In genomic region chr16:30750876-30751465, GRCh38 we compare ENCODE assay signal across 26 cellular contexts. TPM values are rescaled to one million over a fixed set of nuclear protein-coding genes. Genes with fewer than 3 reads are reported as not detected.
DNase-seq lines count a peak whose midpoint lies in the region; ATAC-seq and TF ChIP-seq lines count a peak whose summit lies in the region.
"Had no signal": no experiment of that assay in that cellular context is flagged by ENCODE, and none has a peak within 500 bp of the region (broad histone marks: within the 10 kb centered on the region; RNA-seq: fewer than 3 reads in every experiment).

No MANE protein-coding gene starts in this region.

- H3K4me1 ChIP-seq in HEK293 (ENCODE audit: control insufficient read depth, insufficient read depth, low read length) (peaks cover 3% of the 10 kb centered on the region; the same call in 1 of the 2 replicates), osteoblast (ENCODE audit: insufficient read depth, low read length) (peaks cover 13% of the 10 kb centered on the region)

- peaks cover 24% of the 10 kb centered on the region for H3K79me2 ChIP-seq in osteoblast (ENCODE audit: insufficient read depth, low read length)

- CTCF ChIA-PET in HEK293 (lab: Yijun Ruan, JAX): no interaction called here

- no peaks in the 10 kb centered on the region for H3K9me3 Mint-ChIP-seq in central memory CD8-positive, alpha-beta T cell
- H3K9me3 Mint-ChIP-seq: effector memory CD8-positive, alpha-beta T cell; stimulated activated naive B cell treated with anti-CD40 and anti-IgM and Interleukin-4, amounts not matched to agents 10 μg/mL and 1 μg/mL and 100 μg/mL, for 72 hours had no signal

- peak; percentile 48 for DNase-seq in activated effector memory CD4-positive, alpha-beta T cell treated with anti-CD3 and anti-CD28 coated beads, Interleukin-2, amount 50 U/mL, for 16 hours
- DNase-seq in activated effector memory CD4-positive, alpha-beta T cell treated with Interleukin-2 at 50 U/mL for 16 hours: no peak
- no peak for DNase-seq in central memory CD8-positive, alpha-beta T cell (ENCODE audit: low spot score in 2 of 2)
- DNase-seq in osteoblast (ENCODE audit: insufficient read length, low spot score, missing footprints): peak; percentile 23
- no peak for DNase-seq in hepatic stellate cell (ENCODE audit: low spot score)
- no peak for DNase-seq in NCI-H446 (lab: John Stamatoyannopoulos, UW)
- DNase-seq: activated CD4-positive, alpha-beta T cell treated with anti-CD3 and anti-CD28 coated beads for 1 hour; brain microvascular endothelial cell; COR-L47; DND-41; effector memory CD8-positive, alpha-beta T cell; esophagus squamous epithelium; islet precursor cell; NCI-H146; NCI-H524; small intestine; stimulated activated CD4-positive, alpha-beta T cell treated with anti-CD3 and anti-CD28 coated beads, Interleukin-2, amount 100 ng/mL, for 48 hours; stimulated activated naive B cell treated with anti-CD40 and anti-IgM and Interleukin-4, amounts not matched to agents 10 μg/mL and 1 μg/mL and 100 μg/mL, for 72 hours had no signal

- no peaks in the 10 kb centered on the region for H3K27me3 ChIP-seq in osteoblast (ENCODE audit: insufficient read depth, low read length)
- H3K27me3 ChIP-seq: brain microvascular endothelial cell, esophagus squamous epithelium, gastroesophageal sphincter, suprapubic skin, vagina had no signal

- no peak overlapping the region for H3K4me3 Mint-ChIP-seq in central memory CD8-positive, alpha-beta T cell

- no peak overlapping the region for H3K27ac ChIP-seq in HEK293 (ENCODE audit: extremely low read depth, low read depth, low read length)
- H3K27ac ChIP-seq in osteoblast (ENCODE audit: low read depth, low read length): no peak overlapping the region
- H3K27ac ChIP-seq: A549, brain microvascular endothelial cell, esophagus squamous epithelium, gastroesophageal sphincter, KMS-11, suprapubic skin, vagina had no signal

- H3K9me3 ChIP-seq in HEK293 (ENCODE audit: control insufficient read depth, insufficient read depth, low read depth, low read length): no peaks in the 10 kb centered on the region
- no peaks in the 10 kb centered on the region for H3K9me3 ChIP-seq in osteoblast (ENCODE audit: low read depth, low read length)
- H3K9me3 ChIP-seq: A549, esophagus squamous epithelium, gastroesophageal sphincter, mucosa of descending colon, suprapubic skin, vagina had no signal

- TF ChIP-seq CTCF in HEK293 (tag by site-specific recombination; IDR thresholded peaks at IDR 0.05): no peak
- TF ChIP-seq CTCF in osteoblast (IDR thresholded peaks at IDR 0.05; ENCODE audit: extremely low read depth, low read depth, low read length): no peak

- ATAC-seq in central memory CD8-positive, alpha-beta T cell (replicated peaks; ENCODE audit: extremely low read depth, poor library complexity, severe bottlenecking): no peak
- ATAC-seq in GM21619 (IDR thresholded peaks at IDR 0.05; ENCODE audit: unreplicated experiment): no peak
- ATAC-seq: A549; effector memory CD8-positive, alpha-beta T cell; gastroesophageal sphincter; mucosa of descending colon; stimulated activated naive B cell treated with anti-CD40 and anti-IgM and Interleukin-4, amounts not matched to agents 10 μg/mL and 1 μg/mL and 100 μg/mL, for 72 hours had no signal

- H3K4me2 ChIP-seq in osteoblast (ENCODE audit: insufficient read depth, low read length): no peak overlapping the region
- H3K4me2 ChIP-seq: A549, KMS-11 had no signal

- peaks cover 36% of the 10 kb centered on the region for H3K4me1 Mint-ChIP-seq in central memory CD8-positive, alpha-beta T cell

- peaks cover 41% of the 10 kb centered on the region for H3K36me3 Mint-ChIP-seq in central memory CD8-positive, alpha-beta T cell (ENCODE audit: insufficient read depth)

- peaks cover 3% of the 10 kb centered on the region for H4K20me1 ChIP-seq in osteoblast (ENCODE audit: insufficient read depth, low read length)

- H3K4me3 ChIP-seq in HEK293 (ENCODE audit: low read depth, low read length) (no peak overlapping the region), osteoblast (ENCODE audit: insufficient read depth, low read length) (no peak overlapping the region)
- H3K4me3 ChIP-seq: A549, esophagus squamous epithelium, gastroesophageal sphincter, mucosa of descending colon, suprapubic skin, vagina had no signal

- H3K36me3 ChIP-seq in HEK293 (ENCODE audit: control insufficient read depth in 2 of 2, insufficient read depth in 1 of 2, low read length in 2 of 2): peaks cover 30 to 65% of the 10 kb centered on the region in 2 experiments
- peaks cover 30% of the 10 kb centered on the region for H3K36me3 ChIP-seq in osteoblast (ENCODE audit: insufficient read depth, low read length)

- POLR2A ChIA-PET in HEK293 (lab: Yijun Ruan, JAX): interaction anchor here (0.8 to 1.5 kb wide), 3 partner anchors 9 to 52 kb away, joined by 3 to 5 read pairs (median 4); partner anchors contain the start of gene SRCAP

- H3K27me3 Mint-ChIP-seq in central memory CD8-positive, alpha-beta T cell: no peaks in the 10 kb centered on the region
- H3K27me3 Mint-ChIP-seq: effector memory CD8-positive, alpha-beta T cell; stimulated activated naive B cell treated with anti-CD40 and anti-IgM and Interleukin-4, amounts not matched to agents 10 μg/mL and 1 μg/mL and 100 μg/mL, for 72 hours had no signal

- H2AFZ ChIP-seq in osteoblast (ENCODE audit: low read length): no peak overlapping the region

- peak overlapping the region; percentile 12 for H3K27ac Mint-ChIP-seq in central memory CD8-positive, alpha-beta T cell (ENCODE audit: low read depth)
- H3K27ac Mint-ChIP-seq: effector memory CD8-positive, alpha-beta T cell; stimulated activated naive B cell treated with anti-CD40 and anti-IgM and Interleukin-4, amounts not matched to agents 10 μg/mL and 1 μg/mL and 100 μg/mL, for 72 hours had no signal

TF ChIP-seq in HEK293, 187 proteins besides CTCF, POLR2A, EP300 and RAD21:
- TF ChIP-seq ZBTB26 (tag by site-specific recombination; optimal IDR thresholded peaks at IDR 0.05): peak; percentile 12
- no peak for TF ChIP-seq ZNF561 (tag by site-specific recombination; IDR thresholded peaks at IDR 0.05; ENCODE audit: borderline replicate concordance)
- no peak for TF ChIP-seq ZNF610 (tag by site-specific recombination; IDR thresholded peaks at IDR 0.05; ENCODE audit: borderline replicate concordance)
- TF ChIP-seq TCF7L2 (IDR thresholded peaks at IDR 0.05; ENCODE audit: borderline replicate concordance, low read depth, low read length): no peak
- no peak for TF ChIP-seq IKZF3 (tag by site-specific recombination; IDR thresholded peaks at IDR 0.05)
- 0 out of 2 replicates have a peak, but pooled peaks have one; percentile 12 for TF ChIP-seq ZFHX2 (tag by site-specific recombination; conservative IDR thresholded peaks at IDR 0.05)
- TF ChIP-seq ZSCAN30 (tag by site-specific recombination; IDR thresholded peaks at IDR 0.05): no peak
- TF ChIP-seq ZNF626 (tag by site-specific recombination; IDR thresholded peaks at IDR 0.05): no peak
- TF ChIP-seq EGR2 (tag by site-specific recombination; IDR thresholded peaks at IDR 0.05; ENCODE audit: low read depth): peak; percentile 70; the same call in 1 of the 2 replicates

RNA-seq across cellular contexts. Expression of gene PHKG2, which starts 2.7 kb away (rescaled TPM):
- total RNA-seq in osteoblast: 20.3 and 25.0 TPM in 2 replicates

RNA-seq across cellular contexts. Expression of gene CFAP119, which starts 10.9 kb away (rescaled TPM):
- total RNA-seq in osteoblast: 2.4 and 2.9 TPM in 2 replicates

RNA-seq across cellular contexts. Expression of gene RNF40, which starts 11.2 kb away (rescaled TPM):
- total RNA-seq in osteoblast: 63.1 and 88.3 TPM in 2 replicates

RNA-seq across cellular contexts. Expression of gene ZNF629, which starts 36.0 kb away (rescaled TPM):
- 15.3 and 16.3 TPM in 2 replicates for total RNA-seq in osteoblast

RNA-seq across cellular contexts. Expression of gene SRCAP, which starts 52.0 kb away (rescaled TPM):
- 16.3 and 19.2 TPM in 2 replicates for total RNA-seq in osteoblast

Comparison
In these comparisons a context has a peak if more than half of its experiments do, and no peak if none do; other contexts are left out.
1. DNase-seq: peak in activated effector memory CD4-positive, alpha-beta T cell treated with anti-CD3 and anti-CD28 coated beads, Interleukin-2, amount 50 U/mL, for 16 hours (single experiment) and osteoblast (single experiment); none in activated effector memory CD4-positive, alpha-beta T cell treated with Interleukin-2 at 50 U/mL for 16 hours (single experiment), central memory CD8-positive, alpha-beta T cell (0 of 2), hepatic stellate cell (single experiment) and NCI-H446 (0 of 2).